In genomic region chr9:5608298-5609254, GRCh38 we compare ENCODE assay signal across 8 cellular contexts. TPM values are rescaled to one million over a fixed set of nuclear protein-coding genes. Genes with fewer than 3 reads are reported as not detected.
DNase-seq lines count a peak whose midpoint lies in the region; ATAC-seq and TF ChIP-seq lines count a peak whose summit lies in the region.

No MANE protein-coding gene starts in this region.

- H3K27me3 Mint-ChIP-seq in activated naive CD4-positive, alpha-beta T cell treated with anti-CD3 and anti-CD28 coated beads, Interleukin-2, amount 10 ng/mL, durations not matched to agents 7 days and 5 days, result no peaks in the 10 kb centered on the region
- H3K27me3 Mint-ChIP-seq in natural killer cell treated with Interleukin-12 subunit alpha and Interleukin-12 subunit beta and Interleukin-15 and Interleukin-18, amount 100 ng/mL, for 72 hours, result no peaks in the 10 kb centered on the region
- H3K27me3 Mint-ChIP-seq in type B pancreatic cell, result no peaks in the 10 kb centered on the region

- no peaks in the 10 kb centered on the region for H3K9me3 Mint-ChIP-seq in activated naive CD4-positive, alpha-beta T cell treated with anti-CD3 and anti-CD28 coated beads, Interleukin-2, amount 10 ng/mL, durations not matched to agents 7 days and 5 days
- no peaks in the 10 kb centered on the region for H3K9me3 Mint-ChIP-seq in natural killer cell treated with Interleukin-12 subunit alpha and Interleukin-12 subunit beta and Interleukin-15 and Interleukin-18, amount 100 ng/mL, for 72 hours
- H3K9me3 Mint-ChIP-seq in type B pancreatic cell, result no peaks in the 10 kb centered on the region

- DNase-seq in activated naive CD4-positive, alpha-beta T cell treated with anti-CD3 and anti-CD28 coated beads, Interleukin-2, amount 10 ng/mL, durations not matched to agents 7 days and 5 days, result no peak
- DNase-seq in activated naive CD4-positive, alpha-beta T cell (lab: John Stamatoyannopoulos, UW), result no peak
- peak; percentile 39 for DNase-seq in HT-29 (ENCODE audit: low spot score)
- peak; percentile 40 for DNase-seq in choroid plexus epithelial cell (ENCODE audit: low read depth)
- DNase-seq in natural killer cell treated with Interleukin-12 subunit alpha and Interleukin-12 subunit beta and Interleukin-15 and Interleukin-18, amount 100 ng/mL, for 72 hours (ENCODE audit: low spot score), result no peak
- no peak for DNase-seq in type B pancreatic cell (ENCODE audit: extremely low spot score, unreplicated experiment)
- DNase-seq in stimulated activated CD4-positive, alpha-beta T cell treated with anti-CD3 and anti-CD28 coated beads, Interleukin-15, amount 100 ng/mL, for 24 hours, result no peak
- no peak for DNase-seq in stimulated activated CD4-positive, alpha-beta T cell treated with anti-CD3 and anti-CD28 coated beads, Interleukin-1b, Interleukin-23, amount 100 ng/mL, for 48 hours

- peak overlapping the region; percentile 64 for H3K4me3 Mint-ChIP-seq in activated naive CD4-positive, alpha-beta T cell treated with anti-CD3 and anti-CD28 coated beads, Interleukin-2, amount 10 ng/mL, durations not matched to agents 7 days and 5 days
- no peak overlapping the region for H3K4me3 Mint-ChIP-seq in natural killer cell treated with Interleukin-12 subunit alpha and Interleukin-12 subunit beta and Interleukin-15 and Interleukin-18, amount 100 ng/mL, for 72 hours
- H3K4me3 Mint-ChIP-seq in type B pancreatic cell, result no peak overlapping the region

- peak; percentile 15 to 44 for ATAC-seq in natural killer cell treated with Interleukin-12 subunit alpha and Interleukin-12 subunit beta and Interleukin-15 and Interleukin-18, amount 100 ng/mL, for 72 hours

- H3K4me1 Mint-ChIP-seq in activated naive CD4-positive, alpha-beta T cell treated with anti-CD3 and anti-CD28 coated beads, Interleukin-2, amount 10 ng/mL, durations not matched to agents 7 days and 5 days, result peaks cover 17% of the 10 kb centered on the region
- peaks cover 5 to 6% of the 10 kb centered on the region in 2 donors for H3K4me1 Mint-ChIP-seq in natural killer cell treated with Interleukin-12 subunit alpha and Interleukin-12 subunit beta and Interleukin-15 and Interleukin-18, amount 100 ng/mL, for 72 hours (ENCODE audit: low read depth in 2 of 2)
- H3K4me1 Mint-ChIP-seq in type B pancreatic cell (ENCODE audit: unreplicated experiment), result no peaks in the 10 kb centered on the region

- peak overlapping the region; percentile 25 for H3K4me3 ChIP-seq in choroid plexus epithelial cell (ENCODE audit: low read depth, low read length)

- peak overlapping the region; percentile 64 for H3K27ac Mint-ChIP-seq in activated naive CD4-positive, alpha-beta T cell treated with anti-CD3 and anti-CD28 coated beads, Interleukin-2, amount 10 ng/mL, durations not matched to agents 7 days and 5 days
- peak overlapping the region in 1 of 2 donors; percentile 41 for H3K27ac Mint-ChIP-seq in natural killer cell treated with Interleukin-12 subunit alpha and Interleukin-12 subunit beta and Interleukin-15 and Interleukin-18, amount 100 ng/mL, for 72 hours
- H3K27ac Mint-ChIP-seq in type B pancreatic cell, result no peak overlapping the region

- H3K36me3 Mint-ChIP-seq in activated naive CD4-positive, alpha-beta T cell treated with anti-CD3 and anti-CD28 coated beads, Interleukin-2, amount 10 ng/mL, durations not matched to agents 7 days and 5 days, result no peaks in the 10 kb centered on the region
- H3K36me3 Mint-ChIP-seq in natural killer cell treated with Interleukin-12 subunit alpha and Interleukin-12 subunit beta and Interleukin-15 and Interleukin-18, amount 100 ng/mL, for 72 hours, result no peaks in the 10 kb centered on the region
- no peaks in the 10 kb centered on the region for H3K36me3 Mint-ChIP-seq in type B pancreatic cell

- CTCF ChIA-PET in activated naive CD4-positive, alpha-beta T cell treated with anti-CD3 and anti-CD28 coated beads, Interleukin-2, amount 10 ng/mL, durations not matched to agents 7 days and 5 days (lab: Charles Lee), result interaction anchor here (0.7 to 2.2 kb wide), 9 partner anchors 8 to 190 kb away, joined by 3 to 10 read pairs (median 4); no protein-coding TSS in a partner anchor

- TF ChIP-seq CTCF in choroid plexus epithelial cell (conservative IDR thresholded peaks at IDR 0.05; ENCODE audit: low read depth, low read length) (no peak), type B pancreatic cell (conservative IDR thresholded peaks at IDR 0.05) (no peak)

RNA-seq across cellular contexts. Expression of gene RIC1, which starts 20.3 kb away (rescaled TPM):
- 8.9 and 11.6 TPM in 2 replicates for total RNA-seq in HT-29 (2014; rRNA removed; shearing (Covaris generic))
- 10 to 100 TPM; 25.4 to 36.1 TPM for total RNA-seq in natural killer cell treated with Interleukin-12 subunit alpha and Interleukin-12 subunit beta and Interleukin-15 and Interleukin-18, amount 100 ng/mL, for 72 hours
- total RNA-seq in type B pancreatic cell (ENCODE audit: low replicate concordance), result 25.1 and 26.6 TPM in 2 replicates

Comparison
In these comparisons a context has a peak if more than half of its experiments do, and no peak if none do; other contexts are left out.
1. DNase-seq: peak in HT-29 (single experiment) and choroid plexus epithelial cell (single experiment); none in activated naive CD4-positive, alpha-beta T cell treated with anti-CD3 and anti-CD28 coated beads, Interleukin-2, amount 10 ng/mL, durations not matched to agents 7 days and 5 days (single experiment), activated naive CD4-positive, alpha-beta T cell (0 of 4), natural killer cell treated with Interleukin-12 subunit alpha and Interleukin-12 subunit beta and Interleukin-15 and Interleukin-18, amount 100 ng/mL, for 72 hours (single experiment), type B pancreatic cell (single experiment), stimulated activated CD4-positive, alpha-beta T cell treated with anti-CD3 and anti-CD28 coated beads, Interleukin-15, amount 100 ng/mL, for 24 hours (single experiment) and stimulated activated CD4-positive, alpha-beta T cell treated with anti-CD3 and anti-CD28 coated beads, Interleukin-1b, Interleukin-23, amount 100 ng/mL, for 48 hours (single experiment).